Comparison of ENCODE assay signal across 17 cellular contexts in the genomic region with DNA sequence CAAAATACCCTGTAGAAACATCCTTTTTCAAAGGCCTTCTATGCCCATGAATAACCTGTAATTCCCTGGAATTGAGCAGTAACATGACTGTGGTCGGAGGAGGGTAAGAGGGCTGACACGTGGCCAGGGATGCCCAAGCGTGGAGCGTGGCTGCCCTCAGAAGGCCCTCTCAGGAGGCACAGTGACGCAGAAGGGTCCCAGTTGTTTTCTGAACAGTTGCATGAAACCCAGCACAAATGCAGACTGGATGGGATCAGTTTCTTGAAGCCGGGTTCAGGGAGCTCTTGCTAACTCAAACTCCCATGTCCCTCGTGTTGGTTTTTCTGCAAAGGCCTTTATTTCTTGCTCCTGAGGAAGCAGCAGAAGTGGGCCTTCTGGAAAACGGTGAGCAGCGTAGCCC.
DNase-seq lines count a peak whose midpoint lies in the region; ATAC-seq and TF ChIP-seq lines count a peak whose summit lies in the region.
"Had no signal": no experiment of that assay in that cellular context is flagged by ENCODE, and none has a peak within 500 bp of the region (broad histone marks: within the 10 kb centered on the region; RNA-seq: fewer than 3 reads in every experiment).

No MANE protein-coding gene starts in this region.

- intact Hi-C loops in heart left ventricle (cut with DNase I): loop anchor here in 1 of 10 donors (10.0 kb wide), 1 partner anchor 373 kb away; no protein-coding TSS in a partner anchor
- intact Hi-C loops in vagina (cut with DNase I): no loop called here

- DNase-seq in cardiac muscle cell (ENCODE audit: low read depth in 1 of 2, low spot score in 1 of 2) (peak in 1 of 2 donors; percentile 21), heart left ventricle (no peak), endodermal cell (peak; percentile 47), neural crest cell (ENCODE audit: low read depth, low spot score) (no peak), vagina (ENCODE audit: extremely low spot score in 2 of 2) (no peak), NCI-H524 (lab: John Stamatoyannopoulos, UW) (no peak), NCI-H526 treated with DMSO at 0.1 percent for 48 hours (lab: John Stamatoyannopoulos, UW) (no peak)
- DNase-seq: activated CD4-positive, alpha-beta T cell treated with anti-CD3 and anti-CD28 coated beads, Interleukin-2, amount 50 U/mL, for 48 hours; activated naive CD4-positive, alpha-beta T cell treated with anti-CD3 and anti-CD28 coated beads, Interleukin-2, amount 50 U/mL, for 16 hours; activated T-cell treated with anti-CD3 and anti-CD28 coated beads, Interleukin-2, amount 50 U/mL, for 24 hours; CD4-positive, alpha-beta T cell; DMS79; NK-92 treated with Interleukin-12 subunit alpha and Interleukin-12 subunit beta, amount 100 ng/mL, for 24 hours had no signal

- H3K4me1 Mint-ChIP-seq in endodermal cell (no peaks in the 10 kb centered on the region), neural crest cell (peaks cover 27% of the 10 kb centered on the region)
- H3K4me1 Mint-ChIP-seq: stimulated activated memory B cell treated with anti-CD40 and anti-IgM and Interleukin-4, amounts not matched to agents 10 μg/mL and 1 μg/mL and 100 μg/mL, for 72 hours had no signal

- no peak overlapping the region for H3K4me3 ChIP-seq in cardiac muscle cell
- no peak overlapping the region for H3K4me3 ChIP-seq in heart left ventricle
- no peak overlapping the region for H3K4me3 ChIP-seq in endodermal cell (ENCODE audit: low read length)
- no peak overlapping the region for H3K4me3 ChIP-seq in vagina
- H3K4me3 ChIP-seq: tibial artery had no signal

- H3K27ac ChIP-seq in cardiac muscle cell (no peak overlapping the region), heart left ventricle (peak overlapping the region in 2 of 12 donors; percentile 6 to 74), endodermal cell (ENCODE audit: low read depth, low read length) (peak overlapping the region; percentile 81), vagina (peak overlapping the region; percentile 46)
- H3K27ac ChIP-seq: RWPE1, tibial artery had no signal

- H3K27ac Mint-ChIP-seq in endodermal cell (peak overlapping the region; percentile 67), neural crest cell (ENCODE audit: unreplicated experiment) (peak overlapping the region; percentile 91)
- H3K27ac Mint-ChIP-seq: activated T-cell treated with anti-CD3 and anti-CD28 coated beads, Interleukin-2, amount 50 U/mL, for 24 hours; CD4-positive, alpha-beta T cell; stimulated activated memory B cell treated with anti-CD40 and anti-IgM and Interleukin-4, amounts not matched to agents 10 μg/mL and 1 μg/mL and 100 μg/mL, for 72 hours had no signal

- TF ChIP-seq POLR2A in heart left ventricle (IDR thresholded peaks at IDR 0.05) (no peak), vagina (IDR thresholded peaks at IDR 0.05) (no peak), GM18505 (IDR thresholded peaks at IDR 0.05; ENCODE audit: borderline replicate concordance, extremely low read depth, insufficient read depth, insufficient read length) (no peak)

- peaks cover 57% of the 10 kb centered on the region for H3K36me3 Mint-ChIP-seq in endodermal cell (ENCODE audit: low read depth)
- peaks cover 8% of the 10 kb centered on the region for H3K36me3 Mint-ChIP-seq in neural crest cell (ENCODE audit: low read depth)

- no peaks in the 10 kb centered on the region for H3K9me3 ChIP-seq in cardiac muscle cell (ENCODE audit: low read depth)
- H3K9me3 ChIP-seq in heart left ventricle: no peaks in the 10 kb centered on the region
- no peaks in the 10 kb centered on the region for H3K9me3 ChIP-seq in endodermal cell (ENCODE audit: control insufficient read depth, low read length)
- H3K9me3 ChIP-seq in vagina: no peaks in the 10 kb centered on the region
- H3K9me3 ChIP-seq: tibial artery had no signal

- H3K9me3 Mint-ChIP-seq in endodermal cell (no peaks in the 10 kb centered on the region), neural crest cell (no peaks in the 10 kb centered on the region)
- H3K9me3 Mint-ChIP-seq: activated T-cell treated with anti-CD3 and anti-CD28 coated beads, Interleukin-2, amount 50 U/mL, for 24 hours; CD4-positive, alpha-beta T cell; stimulated activated memory B cell treated with anti-CD40 and anti-IgM and Interleukin-4, amounts not matched to agents 10 μg/mL and 1 μg/mL and 100 μg/mL, for 72 hours had no signal

- H3K27me3 Mint-ChIP-seq in endodermal cell (ENCODE audit: insufficient read depth) (no peaks in the 10 kb centered on the region), neural crest cell (ENCODE audit: low read depth) (no peaks in the 10 kb centered on the region)
- H3K27me3 Mint-ChIP-seq: activated T-cell treated with anti-CD3 and anti-CD28 coated beads, Interleukin-2, amount 50 U/mL, for 24 hours; CD4-positive, alpha-beta T cell; stimulated activated memory B cell treated with anti-CD40 and anti-IgM and Interleukin-4, amounts not matched to agents 10 μg/mL and 1 μg/mL and 100 μg/mL, for 72 hours had no signal

- ATAC-seq in heart left ventricle: no peak
- no peak for ATAC-seq in GM18505 (IDR thresholded peaks at IDR 0.05; ENCODE audit: unreplicated experiment)
- ATAC-seq: stimulated activated memory B cell treated with anti-CD40 and anti-IgM and Interleukin-4, amounts not matched to agents 10 μg/mL and 1 μg/mL and 100 μg/mL, for 72 hours had no signal

- WGBS in heart left ventricle, 4 donors: 67 to 82% (median 76%) methylated on average over 9 of the region's 9 CpGs
- 89 to 93% methylated on average over 9 of the region's 9 CpGs for WGBS in endodermal cell (ENCODE audit: insufficient coverage in 1 of 2, insufficient read length in 1 of 2), 2 experiments

- peaks cover 21% of the 10 kb centered on the region for H3K36me3 ChIP-seq in cardiac muscle cell
- H3K36me3 ChIP-seq in heart left ventricle: peaks cover 0 to 80% (median 48%) of the 10 kb centered on the region in 9 donors
- peaks cover 71% of the 10 kb centered on the region for H3K36me3 ChIP-seq in endodermal cell (ENCODE audit: control insufficient read depth, insufficient read depth, low read length)
- no peaks in the 10 kb centered on the region for H3K36me3 ChIP-seq in vagina

- TF ChIP-seq CTCF in cardiac muscle cell (IDR thresholded peaks at IDR 0.05; ENCODE audit: low read depth, low read length) (peak; percentile 6), heart left ventricle (IDR thresholded peaks at IDR 0.05) (no peak), endodermal cell (conservative IDR thresholded peaks at IDR 0.05) (no peak), neural crest cell (conservative IDR thresholded peaks at IDR 0.05) (no peak), vagina (IDR thresholded peaks at IDR 0.05) (no peak)

- peaks cover 4% of the 10 kb centered on the region for H3K4me1 ChIP-seq in cardiac muscle cell (ENCODE audit: low read depth)
- peaks cover 0 to 25% (median 0%) of the 10 kb centered on the region in 12 donors for H3K4me1 ChIP-seq in heart left ventricle
- no peaks in the 10 kb centered on the region for H3K4me1 ChIP-seq in endodermal cell (ENCODE audit: control insufficient read depth, insufficient read depth, low read length)
- peaks cover 20% of the 10 kb centered on the region for H3K4me1 ChIP-seq in vagina
- H3K4me1 ChIP-seq: tibial artery had no signal

- H3K9ac ChIP-seq in endodermal cell (ENCODE audit: extremely low read depth, low read length, poor library complexity, severe bottlenecking): no peak overlapping the region

- no peaks in the 10 kb centered on the region for H3K27me3 ChIP-seq in cardiac muscle cell
- H3K27me3 ChIP-seq in heart left ventricle: no peaks in the 10 kb centered on the region
- H3K27me3 ChIP-seq in endodermal cell (ENCODE audit: control insufficient read depth, insufficient read depth, low read length, poor library complexity, severe bottlenecking): no peaks in the 10 kb centered on the region
- H3K27me3 ChIP-seq in vagina: no peaks in the 10 kb centered on the region
- H3K27me3 ChIP-seq: tibial artery had no signal

- H3K4me3 Mint-ChIP-seq in endodermal cell (no peak overlapping the region), neural crest cell (no peak overlapping the region)
- H3K4me3 Mint-ChIP-seq: activated T-cell treated with anti-CD3 and anti-CD28 coated beads, Interleukin-2, amount 50 U/mL, for 24 hours; CD4-positive, alpha-beta T cell; stimulated activated memory B cell treated with anti-CD40 and anti-IgM and Interleukin-4, amounts not matched to agents 10 μg/mL and 1 μg/mL and 100 μg/mL, for 72 hours had no signal
